In the genomic region with DNA sequence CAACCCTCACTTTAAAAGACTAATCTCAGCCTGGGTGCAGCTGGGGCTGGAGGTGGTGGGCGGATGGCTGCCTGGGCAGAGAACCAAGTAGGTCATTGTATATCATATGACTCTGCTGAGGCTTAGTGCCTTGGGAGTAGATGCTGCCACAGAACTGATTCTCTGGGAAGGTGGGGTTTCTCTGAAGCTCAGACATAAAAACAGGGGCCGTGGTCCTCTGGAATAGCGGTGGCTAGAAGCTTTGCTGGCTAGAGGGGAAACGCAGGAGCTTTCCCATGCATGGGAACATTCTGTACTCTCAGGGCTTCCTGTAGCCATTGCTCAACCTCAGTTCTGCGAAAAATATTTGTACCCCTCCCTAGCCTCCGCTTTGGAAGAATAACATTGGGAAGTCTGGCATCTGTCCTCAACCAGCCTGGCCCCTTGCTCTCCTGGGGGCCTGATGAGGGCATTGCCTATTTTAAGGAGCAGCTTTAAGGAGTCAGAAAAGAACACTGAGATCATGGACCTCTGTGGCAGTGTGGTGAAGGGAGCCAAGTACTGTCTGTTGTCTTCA, we compare ENCODE assay signal across 12 cellular contexts. TPM values are rescaled to one million over a fixed set of nuclear protein-coding genes. Genes with fewer than 3 reads are reported as not detected.
DNase-seq lines count a peak whose midpoint lies in the region; ATAC-seq, FAIRE-seq and TF ChIP-seq lines count a peak whose summit lies in the region.
"Had no signal": no experiment of that assay in that cellular context is flagged by ENCODE, and none has a peak within 500 bp of the region (broad histone marks: within the 10 kb centered on the region; RNA-seq: fewer than 3 reads in every experiment).

No MANE protein-coding gene starts in this region.

- no peak overlapping the region for H3K9ac ChIP-seq in astrocyte (ENCODE audit: low read length)

- H3K4me2 ChIP-seq in astrocyte (ENCODE audit: low read length): peak overlapping the region; percentile 22

- CTCF ChIA-PET in AG04450 (lab: Charles Lee): interaction anchor here (0.6 to 12.3 kb wide), 5 partner anchors 9 to 390 kb away, joined by 6 to 306 read pairs (median 17); a partner anchor contains a TSS

- peaks cover 3% of the 10 kb centered on the region for H3K27me3 ChIP-seq in AG04450 (ENCODE audit: control insufficient read depth, insufficient read depth, low read length)
- no peaks in the 10 kb centered on the region for H3K27me3 ChIP-seq in astrocyte (ENCODE audit: insufficient read depth, low read length)
- H3K27me3 ChIP-seq in heart left ventricle: no peaks in the 10 kb centered on the region
- H3K27me3 ChIP-seq in prostate gland (replicated peaks; ENCODE audit: insufficient read depth): no peaks in the 10 kb centered on the region

- intact Hi-C loops in heart left ventricle (cut with DNase I) (loop anchor here in 1 of 10 donors (10.0 kb wide), 1 partner anchor 141 kb away; a partner anchor contains a TSS), prostate gland (cut with DNase I) (no loop called here)
- intact Hi-C loops in activated T-helper 1 cell treated with anti-CD3 and anti-CD28 coated beads, Interleukin-12 subunit alpha, Interleukin-12 subunit beta, Interleukin-2, Interleukin-4 antibody, amounts not matched to agents 30 ng/mL and 10 ng/mL and 1 ng/mL, durations not matched to agents 14 hours and 24 hours and 36 hours (cut with micrococcal nuclease): no loop called here

- peak in 1 of 2 donors; percentile 15 for TF ChIP-seq POLR2A in heart left ventricle (IDR thresholded peaks at IDR 0.05)
- no peak for TF ChIP-seq POLR2A in prostate gland (IDR thresholded peaks at IDR 0.05)

- H3K9me3 ChIP-seq in AG04450 (ENCODE audit: control insufficient read depth, insufficient read depth, low read length): no peaks in the 10 kb centered on the region
- H3K9me3 ChIP-seq in astrocyte (ENCODE audit: insufficient read depth, low read depth, low read length): no peaks in the 10 kb centered on the region
- no peaks in the 10 kb centered on the region for H3K9me3 ChIP-seq in heart left ventricle
- no peaks in the 10 kb centered on the region for H3K9me3 ChIP-seq in prostate gland

- no peak for TF ChIP-seq CTCF in AG04450 (IDR thresholded peaks at IDR 0.05; ENCODE audit: low read depth, low read length)
- no peak for TF ChIP-seq CTCF in astrocyte (IDR thresholded peaks at IDR 0.05; ENCODE audit: insufficient read depth, low read depth, low read length)
- TF ChIP-seq CTCF in heart left ventricle (IDR thresholded peaks at IDR 0.05): no peak
- TF ChIP-seq CTCF in prostate gland (IDR thresholded peaks at IDR 0.05): no peak

- H3K27me3 Mint-ChIP-seq in astrocyte (ENCODE audit: low read depth, unreplicated experiment): peaks cover 4% of the 10 kb centered on the region
- H3K27me3 Mint-ChIP-seq in activated T-helper 1 cell treated with anti-CD3 and anti-CD28 coated beads, Interleukin-12 subunit alpha, Interleukin-12 subunit beta, Interleukin-2, Interleukin-4 antibody, amounts not matched to agents 30 ng/mL and 10 ng/mL and 1 ng/mL, durations not matched to agents 14 hours and 24 hours and 36 hours (ENCODE audit: insufficient read depth): peaks cover 11% of the 10 kb centered on the region

- H3K27ac Mint-ChIP-seq in astrocyte (ENCODE audit: unreplicated experiment): no peak overlapping the region
- H3K27ac Mint-ChIP-seq in activated T-helper 1 cell treated with anti-CD3 and anti-CD28 coated beads, Interleukin-12 subunit alpha, Interleukin-12 subunit beta, Interleukin-2, Interleukin-4 antibody, amounts not matched to agents 30 ng/mL and 10 ng/mL and 1 ng/mL, durations not matched to agents 14 hours and 24 hours and 36 hours: no peak overlapping the region
- H3K27ac Mint-ChIP-seq: T-cell had no signal

- peak; percentile 81 to 91 (median 88) for ATAC-seq in heart left ventricle
- no peak for ATAC-seq in GM21381 (IDR thresholded peaks at IDR 0.05; ENCODE audit: unreplicated experiment)
- ATAC-seq: stimulated activated naive CD8-positive, alpha-beta T cell treated with anti-CD3 and anti-CD28 coated beads, Interleukin-15, amount 100 ng/mL, for 72 hours; T-cell had no signal

- H3K36me3 ChIP-seq in astrocyte (ENCODE audit: insufficient read depth, low read length) (no peaks in the 10 kb centered on the region), heart left ventricle (no peaks in the 10 kb centered on the region), prostate gland (no peaks in the 10 kb centered on the region)

- no peaks in the 10 kb centered on the region for H3K9me3 Mint-ChIP-seq in astrocyte (ENCODE audit: unreplicated experiment)
- no peaks in the 10 kb centered on the region for H3K9me3 Mint-ChIP-seq in activated T-helper 1 cell treated with anti-CD3 and anti-CD28 coated beads, Interleukin-12 subunit alpha, Interleukin-12 subunit beta, Interleukin-2, Interleukin-4 antibody, amounts not matched to agents 30 ng/mL and 10 ng/mL and 1 ng/mL, durations not matched to agents 14 hours and 24 hours and 36 hours
- H3K9me3 Mint-ChIP-seq: stimulated activated naive CD8-positive, alpha-beta T cell treated with anti-CD3 and anti-CD28 coated beads, Interleukin-15, amount 100 ng/mL, for 72 hours; T-cell had no signal

- FAIRE-seq in astrocyte (lab: Jason Lieb, UNC): no peak
- FAIRE-seq: frontal cortex had no signal

- WGBS in heart left ventricle, 4 donors: 8 to 40% (median 22%) methylated on average over 5 to 6 of the region's 6 CpGs
- WGBS in prostate gland: 51% methylated on average over 6 of the region's 6 CpGs

- H3K4me1 ChIP-seq in astrocyte (ENCODE audit: insufficient read depth, low read length) (peaks cover 6% of the 10 kb centered on the region), heart left ventricle (peaks cover 3 to 77% (median 41%) of the 10 kb centered on the region in 12 donors), prostate gland (replicated peaks) (no peaks in the 10 kb centered on the region)

- H3K79me2 ChIP-seq in astrocyte (ENCODE audit: insufficient read depth, low read length): no peaks in the 10 kb centered on the region

- H4K20me1 ChIP-seq in astrocyte (ENCODE audit: insufficient read depth, low read length): no peaks in the 10 kb centered on the region

- H3K4me1 Mint-ChIP-seq in astrocyte (ENCODE audit: low read depth, unreplicated experiment): peaks cover 9% of the 10 kb centered on the region
- no peaks in the 10 kb centered on the region for H3K4me1 Mint-ChIP-seq in activated T-helper 1 cell treated with anti-CD3 and anti-CD28 coated beads, Interleukin-12 subunit alpha, Interleukin-12 subunit beta, Interleukin-2, Interleukin-4 antibody, amounts not matched to agents 30 ng/mL and 10 ng/mL and 1 ng/mL, durations not matched to agents 14 hours and 24 hours and 36 hours (ENCODE audit: low read depth)
- H3K4me1 Mint-ChIP-seq: stimulated activated naive CD8-positive, alpha-beta T cell treated with anti-CD3 and anti-CD28 coated beads, Interleukin-15, amount 100 ng/mL, for 72 hours; T-cell had no signal

- peaks cover 2% of the 10 kb centered on the region for H3K36me3 Mint-ChIP-seq in astrocyte (ENCODE audit: low read depth, unreplicated experiment)
- no peaks in the 10 kb centered on the region for H3K36me3 Mint-ChIP-seq in activated T-helper 1 cell treated with anti-CD3 and anti-CD28 coated beads, Interleukin-12 subunit alpha, Interleukin-12 subunit beta, Interleukin-2, Interleukin-4 antibody, amounts not matched to agents 30 ng/mL and 10 ng/mL and 1 ng/mL, durations not matched to agents 14 hours and 24 hours and 36 hours (ENCODE audit: low read depth)
- H3K36me3 Mint-ChIP-seq: T-cell had no signal

- no peak overlapping the region for H3K4me3 Mint-ChIP-seq in astrocyte (ENCODE audit: unreplicated experiment)
- H3K4me3 Mint-ChIP-seq in activated T-helper 1 cell treated with anti-CD3 and anti-CD28 coated beads, Interleukin-12 subunit alpha, Interleukin-12 subunit beta, Interleukin-2, Interleukin-4 antibody, amounts not matched to agents 30 ng/mL and 10 ng/mL and 1 ng/mL, durations not matched to agents 14 hours and 24 hours and 36 hours: no peak overlapping the region
- H3K4me3 Mint-ChIP-seq: stimulated activated naive CD8-positive, alpha-beta T cell treated with anti-CD3 and anti-CD28 coated beads, Interleukin-15, amount 100 ng/mL, for 72 hours; T-cell had no signal

- H2AFZ ChIP-seq in astrocyte (ENCODE audit: low read depth, low read length): no peak overlapping the region

- H3K4me3 ChIP-seq in AG04450 (ENCODE audit: low read depth, low read length): no peak overlapping the region
- H3K4me3 ChIP-seq in astrocyte (ENCODE audit: insufficient read depth, low read depth, low read length): no peak overlapping the region
- no peak overlapping the region for H3K4me3 ChIP-seq in heart left ventricle
- no peak overlapping the region for H3K4me3 ChIP-seq in prostate gland

- DNase-seq in AG04450 (ENCODE audit: low read depth, low spot score): peak; percentile 66
- DNase-seq in astrocyte (ENCODE audit: low read depth): peak; percentile 73
- peak; percentile 58 to 89 (median 69) for DNase-seq in heart left ventricle
- DNase-seq in prostate gland (ENCODE audit: low spot score): no peak
- no peak for DNase-seq in NCI-H1105 (lab: John Stamatoyannopoulos, UW)
- no peak for DNase-seq in NAMALWA (ENCODE audit: low spot score)
- DNase-seq in activated T-helper 1 cell treated with anti-CD3 and anti-CD28 coated beads, Interleukin-12 subunit alpha, Interleukin-12 subunit beta, Interleukin-2, Interleukin-4 antibody, amounts not matched to agents 30 ng/mL and 10 ng/mL and 1 ng/mL, durations not matched to agents 14 hours and 24 hours and 36 hours (ENCODE audit: low spot score): no peak
- DNase-seq: activated T-cell treated with anti-CD3 and anti-CD28 coated beads, Interleukin-2, amount 50 U/mL, for 1 hour; stimulated activated naive CD8-positive, alpha-beta T cell treated with anti-CD3 and anti-CD28 coated beads, Interleukin-15, amount 100 ng/mL, for 72 hours; T-cell had no signal

- H3K27ac ChIP-seq in AG04450 (ENCODE audit: low read depth, low read length) (no peak overlapping the region), astrocyte (ENCODE audit: low read depth, low read length) (no peak overlapping the region), heart left ventricle (peak overlapping the region; percentile 61 to 94 (median 86)), prostate gland (peak overlapping the region; percentile 44 to 48)

- POLR2A ChIA-PET in AG04450 (lab: Yijun Ruan, JAX): interaction anchor here (0.5 to 1.6 kb wide), 4 partner anchors 50 to 748 kb away, joined by 3 to 6 read pairs (median 3); no protein-coding TSS in a partner anchor

RNA-seq across cellular contexts. Expression of a gene that starts 14.7 kb away (rescaled TPM):
- polyA plus RNA-seq in AG04450 (2011; rRNA removed): 2.9 and 3.6 TPM in 2 replicates
- 3.3 and 3.4 TPM in 2 replicates for polyA minus RNA-seq in AG04450 (2011; rRNA and poly(A)+ RNA removed)
- total RNA-seq in astrocyte: 2.0 and 2.9 TPM in 2 replicates
- 10 to 100 TPM in 6 of 9 donors, 1 to 10 TPM in 3; 3.0 to 57.9 (median 18.6) TPM for total RNA-seq in heart left ventricle
- polyA plus RNA-seq in heart left ventricle: 10 to 100 TPM in 1 of 2 donors, 1 to 10 TPM in 1; 8.0 to 40.5 TPM
- 1 to 10 TPM; 5.6 to 9.7 TPM for total RNA-seq in prostate gland
- 0.12 TPM in 1 of 2 replicates, not detected in the other for total RNA-seq in activated T-helper 1 cell treated with anti-CD3 and anti-CD28 coated beads, Interleukin-12 subunit alpha, Interleukin-12 subunit beta, Interleukin-2, Interleukin-4 antibody, amounts not matched to agents 30 ng/mL and 10 ng/mL and 1 ng/mL, durations not matched to agents 14 hours and 24 hours and 36 hours
- total RNA-seq: T-cell had no signal

Comparison
In these comparisons a context has a peak if more than half of its experiments do, and no peak if none do; other contexts are left out.
1. DNase-seq: peak in AG04450 (single experiment), astrocyte (single experiment) and heart left ventricle (5 of 5); none in prostate gland (single experiment), NCI-H1105 (single experiment), NAMALWA (single experiment) and activated T-helper 1 cell treated with anti-CD3 and anti-CD28 coated beads, Interleukin-12 subunit alpha, Interleukin-12 subunit beta, Interleukin-2, Interleukin-4 antibody, amounts not matched to agents 30 ng/mL and 10 ng/mL and 1 ng/mL, durations not matched to agents 14 hours and 24 hours and 36 hours (single experiment).
2. H3K27ac ChIP-seq: peak in heart left ventricle (12 of 12) and prostate gland (2 of 2); none in AG04450 (single experiment) and astrocyte (single experiment).